Comparison of ENCODE assay signal across 2 cellular contexts in the genomic region with DNA sequence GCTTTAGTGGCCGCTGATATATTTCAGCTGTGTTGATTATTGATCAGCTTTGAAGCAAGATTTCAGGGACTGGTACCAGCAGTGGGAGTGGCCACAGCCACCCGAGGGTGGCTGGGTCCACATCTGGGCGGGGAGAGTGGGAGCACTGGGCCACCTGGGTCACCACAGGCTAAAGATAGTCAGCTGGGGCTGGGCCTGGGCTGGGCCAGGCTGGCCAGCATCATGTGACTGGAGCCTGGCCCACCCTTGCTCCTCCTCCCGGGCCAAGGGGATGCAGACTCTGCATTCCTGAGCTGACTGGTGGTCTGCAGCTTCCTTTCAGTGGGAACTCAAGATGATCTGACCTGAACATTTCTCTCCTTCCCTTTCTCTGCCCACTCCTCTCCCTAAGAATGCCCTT.
TF ChIP-seq lines count a peak whose summit lies in the region.

No MANE protein-coding gene starts in this region.

TF ChIP-seq in GM23338, 12 proteins besides CTCF, POLR2A, EP300 and RAD21 (continued from another document):
- TF ChIP-seq, protein P1, sequence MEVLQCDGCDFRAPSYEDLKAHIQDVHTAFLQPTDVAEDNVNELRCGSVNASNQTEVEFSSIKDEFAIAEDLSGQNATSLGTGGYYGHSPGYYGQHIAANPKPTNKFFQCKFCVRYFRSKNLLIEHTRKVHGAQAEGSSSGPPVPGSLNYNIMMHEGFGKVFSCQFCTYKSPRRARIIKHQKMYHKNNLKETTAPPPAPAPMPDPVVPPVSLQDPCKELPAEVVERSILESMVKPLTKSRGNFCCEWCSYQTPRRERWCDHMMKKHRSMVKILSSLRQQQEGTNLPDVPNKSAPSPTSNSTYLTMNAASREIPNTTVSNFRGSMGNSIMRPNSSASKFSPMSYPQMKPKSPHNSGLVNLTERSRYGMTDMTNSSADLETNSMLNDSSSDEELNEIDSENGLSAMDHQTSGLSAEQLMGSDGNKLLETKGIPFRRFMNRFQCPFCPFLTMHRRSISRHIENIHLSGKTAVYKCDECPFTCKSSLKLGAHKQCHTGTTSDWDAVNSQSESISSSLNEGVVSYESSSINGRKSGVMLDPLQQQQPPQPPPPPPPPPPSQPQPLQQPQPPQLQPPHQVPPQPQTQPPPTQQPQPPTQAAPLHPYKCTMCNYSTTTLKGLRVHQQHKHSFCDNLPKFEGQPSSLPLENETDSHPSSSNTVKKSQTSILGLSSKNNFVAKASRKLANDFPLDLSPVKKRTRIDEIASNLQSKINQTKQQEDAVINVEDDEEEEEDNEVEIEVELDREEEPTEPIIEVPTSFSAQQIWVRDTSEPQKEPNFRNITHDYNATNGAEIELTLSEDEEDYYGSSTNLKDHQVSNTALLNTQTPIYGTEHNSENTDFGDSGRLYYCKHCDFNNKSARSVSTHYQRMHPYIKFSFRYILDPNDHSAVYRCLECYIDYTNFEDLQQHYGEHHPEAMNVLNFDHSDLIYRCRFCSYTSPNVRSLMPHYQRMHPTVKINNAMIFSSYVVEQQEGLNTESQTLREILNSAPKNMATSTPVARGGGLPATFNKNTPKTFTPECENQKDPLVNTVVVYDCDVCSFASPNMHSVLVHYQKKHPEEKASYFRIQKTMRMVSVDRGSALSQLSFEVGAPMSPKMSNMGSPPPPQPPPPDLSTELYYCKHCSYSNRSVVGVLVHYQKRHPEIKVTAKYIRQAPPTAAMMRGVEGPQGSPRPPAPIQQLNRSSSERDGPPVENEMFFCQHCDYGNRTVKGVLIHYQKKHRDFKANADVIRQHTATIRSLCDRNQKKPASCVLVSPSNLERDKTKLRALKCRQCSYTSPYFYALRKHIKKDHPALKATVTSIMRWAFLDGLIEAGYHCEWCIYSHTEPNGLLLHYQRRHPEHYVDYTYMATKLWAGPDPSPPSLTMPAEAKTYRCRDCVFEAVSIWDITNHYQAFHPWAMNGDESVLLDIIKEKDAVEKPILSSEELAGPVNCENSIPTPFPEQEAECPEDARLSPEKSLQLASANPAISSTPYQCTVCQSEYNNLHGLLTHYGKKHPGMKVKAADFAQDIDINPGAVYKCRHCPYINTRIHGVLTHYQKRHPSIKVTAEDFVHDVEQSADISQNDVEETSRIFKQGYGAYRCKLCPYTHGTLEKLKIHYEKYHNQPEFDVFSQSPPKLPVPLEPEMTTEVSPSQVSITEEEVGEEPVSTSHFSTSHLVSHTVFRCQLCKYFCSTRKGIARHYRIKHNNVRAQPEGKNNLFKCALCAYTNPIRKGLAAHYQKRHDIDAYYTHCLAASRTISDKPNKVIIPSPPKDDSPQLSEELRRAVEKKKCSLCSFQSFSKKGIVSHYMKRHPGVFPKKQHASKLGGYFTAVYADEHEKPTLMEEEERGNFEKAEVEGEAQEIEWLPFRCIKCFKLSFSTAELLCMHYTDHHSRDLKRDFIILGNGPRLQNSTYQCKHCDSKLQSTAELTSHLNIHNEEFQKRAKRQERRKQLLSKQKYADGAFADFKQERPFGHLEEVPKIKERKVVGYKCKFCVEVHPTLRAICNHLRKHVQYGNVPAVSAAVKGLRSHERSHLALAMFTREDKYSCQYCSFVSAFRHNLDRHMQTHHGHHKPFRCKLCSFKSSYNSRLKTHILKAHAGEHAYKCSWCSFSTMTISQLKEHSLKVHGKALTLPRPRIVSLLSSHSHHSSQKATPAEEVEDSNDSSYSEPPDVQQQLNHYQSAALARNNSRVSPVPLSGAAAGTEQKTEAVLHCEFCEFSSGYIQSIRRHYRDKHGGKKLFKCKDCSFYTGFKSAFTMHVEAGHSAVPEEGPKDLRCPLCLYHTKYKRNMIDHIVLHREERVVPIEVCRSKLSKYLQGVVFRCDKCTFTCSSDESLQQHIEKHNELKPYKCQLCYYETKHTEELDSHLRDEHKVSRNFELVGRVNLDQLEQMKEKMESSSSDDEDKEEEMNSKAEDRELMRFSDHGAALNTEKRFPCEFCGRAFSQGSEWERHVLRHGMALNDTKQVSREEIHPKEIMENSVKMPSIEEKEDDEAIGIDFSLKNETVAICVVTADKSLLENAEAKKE (CRISPR knock-in tag; IDR thresholded peaks at IDR 0.05): no peak
- TF ChIP-seq, protein P2, sequence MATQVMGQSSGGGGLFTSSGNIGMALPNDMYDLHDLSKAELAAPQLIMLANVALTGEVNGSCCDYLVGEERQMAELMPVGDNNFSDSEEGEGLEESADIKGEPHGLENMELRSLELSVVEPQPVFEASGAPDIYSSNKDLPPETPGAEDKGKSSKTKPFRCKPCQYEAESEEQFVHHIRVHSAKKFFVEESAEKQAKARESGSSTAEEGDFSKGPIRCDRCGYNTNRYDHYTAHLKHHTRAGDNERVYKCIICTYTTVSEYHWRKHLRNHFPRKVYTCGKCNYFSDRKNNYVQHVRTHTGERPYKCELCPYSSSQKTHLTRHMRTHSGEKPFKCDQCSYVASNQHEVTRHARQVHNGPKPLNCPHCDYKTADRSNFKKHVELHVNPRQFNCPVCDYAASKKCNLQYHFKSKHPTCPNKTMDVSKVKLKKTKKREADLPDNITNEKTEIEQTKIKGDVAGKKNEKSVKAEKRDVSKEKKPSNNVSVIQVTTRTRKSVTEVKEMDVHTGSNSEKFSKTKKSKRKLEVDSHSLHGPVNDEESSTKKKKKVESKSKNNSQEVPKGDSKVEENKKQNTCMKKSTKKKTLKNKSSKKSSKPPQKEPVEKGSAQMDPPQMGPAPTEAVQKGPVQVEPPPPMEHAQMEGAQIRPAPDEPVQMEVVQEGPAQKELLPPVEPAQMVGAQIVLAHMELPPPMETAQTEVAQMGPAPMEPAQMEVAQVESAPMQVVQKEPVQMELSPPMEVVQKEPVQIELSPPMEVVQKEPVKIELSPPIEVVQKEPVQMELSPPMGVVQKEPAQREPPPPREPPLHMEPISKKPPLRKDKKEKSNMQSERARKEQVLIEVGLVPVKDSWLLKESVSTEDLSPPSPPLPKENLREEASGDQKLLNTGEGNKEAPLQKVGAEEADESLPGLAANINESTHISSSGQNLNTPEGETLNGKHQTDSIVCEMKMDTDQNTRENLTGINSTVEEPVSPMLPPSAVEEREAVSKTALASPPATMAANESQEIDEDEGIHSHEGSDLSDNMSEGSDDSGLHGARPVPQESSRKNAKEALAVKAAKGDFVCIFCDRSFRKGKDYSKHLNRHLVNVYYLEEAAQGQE (IDR thresholded peaks at IDR 0.05; ENCODE audit: unreplicated experiment): no peak
- TF ChIP-seq NANOG (IDR thresholded peaks at IDR 0.05; ENCODE audit: borderline replicate concordance): no peak
- no peak for TF ChIP-seq ZNF114 (CRISPR knock-in tag; IDR thresholded peaks at IDR 0.05)
- TF ChIP-seq EZH2 (IDR thresholded peaks at IDR 0.05; ENCODE audit: low read depth, unreplicated experiment): no peak
- no peak for TF ChIP-seq ZNF331 (CRISPR knock-in tag; IDR thresholded peaks at IDR 0.05; ENCODE audit: low read depth)
- TF ChIP-seq STAT1 (IDR thresholded peaks at IDR 0.05; ENCODE audit: unreplicated experiment): no peak
- TF ChIP-seq, protein P3, sequence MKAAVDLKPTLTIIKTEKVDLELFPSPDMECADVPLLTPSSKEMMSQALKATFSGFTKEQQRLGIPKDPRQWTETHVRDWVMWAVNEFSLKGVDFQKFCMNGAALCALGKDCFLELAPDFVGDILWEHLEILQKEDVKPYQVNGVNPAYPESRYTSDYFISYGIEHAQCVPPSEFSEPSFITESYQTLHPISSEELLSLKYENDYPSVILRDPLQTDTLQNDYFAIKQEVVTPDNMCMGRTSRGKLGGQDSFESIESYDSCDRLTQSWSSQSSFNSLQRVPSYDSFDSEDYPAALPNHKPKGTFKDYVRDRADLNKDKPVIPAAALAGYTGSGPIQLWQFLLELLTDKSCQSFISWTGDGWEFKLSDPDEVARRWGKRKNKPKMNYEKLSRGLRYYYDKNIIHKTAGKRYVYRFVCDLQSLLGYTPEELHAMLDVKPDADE (IDR thresholded peaks at IDR 0.05): no peak
- no peak for TF ChIP-seq CREB1 (CRISPR knock-in tag; IDR thresholded peaks at IDR 0.05; ENCODE audit: low read depth)
- TF ChIP-seq EZH2phosphoT487 (IDR thresholded peaks at IDR 0.05; ENCODE audit: unreplicated experiment): no peak

TF ChIP-seq in WTC11, 78 proteins besides CTCF, POLR2A, EP300 and RAD21 (continued from another document):
- TF ChIP-seq, protein P4, sequence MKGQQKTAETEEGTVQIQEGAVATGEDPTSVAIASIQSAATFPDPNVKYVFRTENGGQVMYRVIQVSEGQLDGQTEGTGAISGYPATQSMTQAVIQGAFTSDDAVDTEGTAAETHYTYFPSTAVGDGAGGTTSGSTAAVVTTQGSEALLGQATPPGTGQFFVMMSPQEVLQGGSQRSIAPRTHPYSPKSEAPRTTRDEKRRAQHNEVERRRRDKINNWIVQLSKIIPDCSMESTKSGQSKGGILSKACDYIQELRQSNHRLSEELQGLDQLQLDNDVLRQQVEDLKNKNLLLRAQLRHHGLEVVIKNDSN (CRISPR knock-in tag; IDR thresholded peaks at IDR 0.05): peak; percentile 83
- TF ChIP-seq ZNF396 (CRISPR knock-in tag; IDR thresholded peaks at IDR 0.05; ENCODE audit: borderline replicate concordance) (no peak), MXD4 (CRISPR knock-in tag; IDR thresholded peaks at IDR 0.05; ENCODE audit: borderline replicate concordance) (no peak)
- TF ChIP-seq, protein P5, sequence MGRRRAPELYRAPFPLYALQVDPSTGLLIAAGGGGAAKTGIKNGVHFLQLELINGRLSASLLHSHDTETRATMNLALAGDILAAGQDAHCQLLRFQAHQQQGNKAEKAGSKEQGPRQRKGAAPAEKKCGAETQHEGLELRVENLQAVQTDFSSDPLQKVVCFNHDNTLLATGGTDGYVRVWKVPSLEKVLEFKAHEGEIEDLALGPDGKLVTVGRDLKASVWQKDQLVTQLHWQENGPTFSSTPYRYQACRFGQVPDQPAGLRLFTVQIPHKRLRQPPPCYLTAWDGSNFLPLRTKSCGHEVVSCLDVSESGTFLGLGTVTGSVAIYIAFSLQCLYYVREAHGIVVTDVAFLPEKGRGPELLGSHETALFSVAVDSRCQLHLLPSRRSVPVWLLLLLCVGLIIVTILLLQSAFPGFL (CRISPR knock-in tag; IDR thresholded peaks at IDR 0.05; ENCODE audit: borderline replicate concordance): no peak
- TF ChIP-seq, protein P6, sequence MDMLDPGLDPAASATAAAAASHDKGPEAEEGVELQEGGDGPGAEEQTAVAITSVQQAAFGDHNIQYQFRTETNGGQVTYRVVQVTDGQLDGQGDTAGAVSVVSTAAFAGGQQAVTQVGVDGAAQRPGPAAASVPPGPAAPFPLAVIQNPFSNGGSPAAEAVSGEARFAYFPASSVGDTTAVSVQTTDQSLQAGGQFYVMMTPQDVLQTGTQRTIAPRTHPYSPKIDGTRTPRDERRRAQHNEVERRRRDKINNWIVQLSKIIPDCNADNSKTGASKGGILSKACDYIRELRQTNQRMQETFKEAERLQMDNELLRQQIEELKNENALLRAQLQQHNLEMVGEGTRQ (CRISPR knock-in tag; IDR thresholded peaks at IDR 0.05): peak; percentile 88
